In the genomic region with DNA sequence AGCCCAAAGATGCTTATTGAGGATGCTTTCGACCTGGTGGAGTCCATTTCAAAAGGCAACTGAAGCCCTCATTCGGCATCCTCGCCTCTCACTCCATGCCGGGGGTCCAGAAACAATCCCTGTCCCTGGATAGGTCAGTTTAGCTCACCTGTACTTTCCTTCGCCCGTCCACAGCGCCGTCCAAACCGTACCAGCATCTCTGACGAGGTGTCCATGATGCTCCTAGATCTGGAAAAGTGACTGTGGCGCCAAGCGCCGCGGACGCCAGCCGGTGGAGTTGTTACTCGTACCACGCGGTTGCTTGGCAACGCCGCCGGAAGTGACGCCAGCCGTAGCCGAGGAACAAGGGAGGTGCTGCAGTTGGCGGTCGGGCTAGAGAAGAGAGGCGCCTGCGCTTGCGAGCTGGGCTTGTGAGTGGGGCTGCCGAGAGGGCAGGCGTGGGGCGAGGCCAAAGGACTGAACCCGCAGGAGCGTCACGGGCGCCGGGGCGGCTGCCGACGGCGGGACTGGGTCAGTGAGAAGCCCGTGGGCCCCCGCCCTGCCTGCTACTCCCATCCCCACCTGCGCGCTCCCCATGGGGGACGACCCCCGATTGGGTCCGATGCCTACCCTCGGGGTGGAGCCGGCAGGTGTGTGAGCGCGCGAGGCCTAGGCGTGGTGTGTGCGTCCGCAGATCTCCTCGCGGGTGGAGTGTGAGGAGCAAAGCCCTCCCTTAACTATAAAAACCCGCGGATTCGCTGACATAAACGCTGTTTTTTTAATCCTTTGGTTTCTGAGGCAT, we compare ENCODE assay signal across 1 cellular context.
TF ChIP-seq lines count a peak whose summit lies in the region.

A gene with protein sequence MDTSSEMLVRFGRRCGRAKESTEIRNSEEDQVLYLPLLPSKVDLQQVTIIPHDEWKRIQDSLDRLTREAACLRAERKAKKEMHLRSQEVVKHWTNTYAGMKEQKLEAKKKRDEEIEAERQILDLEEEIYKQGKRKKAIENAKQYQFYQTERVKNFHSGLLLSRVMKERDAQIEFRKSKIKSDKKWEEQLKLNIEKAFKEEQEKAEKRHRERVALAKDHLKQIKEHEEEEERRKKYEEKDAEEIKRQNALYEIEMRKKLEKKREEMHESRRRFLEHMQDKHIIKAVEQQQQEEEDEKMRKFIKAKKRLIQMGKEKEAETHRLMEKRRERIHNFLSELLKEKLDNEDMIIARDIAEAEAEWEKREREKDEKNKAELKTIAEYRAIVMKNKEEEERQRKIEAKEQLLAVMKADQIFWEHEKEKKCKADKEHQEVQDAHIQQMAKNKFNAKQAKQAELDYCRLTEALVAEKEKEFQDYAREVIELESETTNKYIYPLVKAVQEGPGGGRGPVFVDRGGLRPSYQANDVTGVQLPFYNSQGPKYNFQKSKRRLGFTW (minus strand): TSS at position 293 of the 781 bp plus-strand sequence. CDS start 78 bp downstream, at position 215.
A gene with protein sequence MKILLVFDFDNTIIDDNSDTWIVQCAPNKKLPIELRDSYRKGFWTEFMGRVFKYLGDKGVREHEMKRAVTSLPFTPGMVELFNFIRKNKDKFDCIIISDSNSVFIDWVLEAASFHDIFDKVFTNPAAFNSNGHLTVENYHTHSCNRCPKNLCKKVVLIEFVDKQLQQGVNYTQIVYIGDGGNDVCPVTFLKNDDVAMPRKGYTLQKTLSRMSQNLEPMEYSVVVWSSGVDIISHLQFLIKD (plus strand): TSS at position 357 of the 781 bp plus-strand sequence. CDS start 6,503 bp downstream, outside the sequence.

TF ChIP-seq in H1, 55 proteins besides CTCF, POLR2A, EP300 and RAD21 (continued from another document):
- TF ChIP-seq, protein P1, sequence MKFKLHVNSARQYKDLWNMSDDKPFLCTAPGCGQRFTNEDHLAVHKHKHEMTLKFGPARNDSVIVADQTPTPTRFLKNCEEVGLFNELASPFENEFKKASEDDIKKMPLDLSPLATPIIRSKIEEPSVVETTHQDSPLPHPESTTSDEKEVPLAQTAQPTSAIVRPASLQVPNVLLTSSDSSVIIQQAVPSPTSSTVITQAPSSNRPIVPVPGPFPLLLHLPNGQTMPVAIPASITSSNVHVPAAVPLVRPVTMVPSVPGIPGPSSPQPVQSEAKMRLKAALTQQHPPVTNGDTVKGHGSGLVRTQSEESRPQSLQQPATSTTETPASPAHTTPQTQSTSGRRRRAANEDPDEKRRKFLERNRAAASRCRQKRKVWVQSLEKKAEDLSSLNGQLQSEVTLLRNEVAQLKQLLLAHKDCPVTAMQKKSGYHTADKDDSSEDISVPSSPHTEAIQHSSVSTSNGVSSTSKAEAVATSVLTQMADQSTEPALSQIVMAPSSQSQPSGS (IDR thresholded peaks at IDR 0.05; ENCODE audit: low read length), result no peak
- TF ChIP-seq HDAC6 (IDR thresholded peaks at IDR 0.05; ENCODE audit: low read depth, low read length) (no peak), GTF2F1 (IDR thresholded peaks at IDR 0.05; ENCODE audit: borderline replicate concordance, low read depth, low read length) (0 out of 2 replicates have a peak, but pooled peaks have one; percentile 68)
